In the genomic region with DNA sequence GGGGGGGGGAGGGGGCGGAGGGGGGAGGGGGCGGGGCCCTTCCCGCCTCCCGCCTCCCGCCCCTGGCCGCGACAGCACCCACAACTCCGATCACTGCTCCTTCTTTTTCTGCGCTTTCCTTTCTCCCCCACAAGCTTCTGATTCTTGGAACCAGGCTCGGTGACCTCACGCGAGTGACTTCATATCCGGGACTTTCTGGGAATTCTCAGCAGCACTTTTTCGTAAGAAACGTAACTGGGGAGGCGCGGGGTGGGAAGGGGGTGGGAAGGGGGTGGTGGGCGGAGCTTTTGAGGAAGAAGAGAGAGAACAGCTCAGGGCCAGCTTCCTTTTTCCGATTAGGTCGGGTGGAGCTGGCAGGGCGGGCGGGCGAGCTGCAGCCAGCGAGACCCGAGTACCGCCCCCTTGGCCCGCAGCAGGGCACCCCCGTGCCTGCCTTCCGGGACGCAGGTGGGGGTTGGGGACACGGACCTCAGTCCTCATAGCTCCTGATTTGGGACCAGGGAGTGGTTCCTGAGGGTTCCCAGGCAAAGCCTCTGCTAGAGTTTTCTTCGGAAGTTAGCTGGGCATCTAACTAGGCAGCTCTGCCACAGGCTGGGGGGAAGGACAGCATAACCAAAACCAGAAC, we compare ENCODE assay signal across 8 cellular contexts. TPM values are rescaled to one million over a fixed set of nuclear protein-coding genes. Genes with fewer than 3 reads are reported as not detected.
DNase-seq lines count a peak whose midpoint lies in the region; ATAC-seq and TF ChIP-seq lines count a peak whose summit lies in the region.

No MANE protein-coding gene starts in this region.

- no peaks in the 10 kb centered on the region for H3K9me3 Mint-ChIP-seq in activated T-helper 2 cell treated with anti-CD3 and anti-CD28 coated beads, Interferon-gamma antibody, Interleukin-2, Interleukin-4, amounts not matched to agents 10 μg/mL and 5 μg/mL and 100 μg/mL, durations not matched to agents 14 hours and 24 hours and 36 hours
- peaks cover 0 to 5% (median 0%) of the 10 kb centered on the region in 11 donors for H3K9me3 Mint-ChIP-seq in naive thymus-derived CD4-positive, alpha-beta T cell

- ATAC-seq in naive thymus-derived CD4-positive, alpha-beta T cell: peak; percentile 41
- no peak for ATAC-seq in GM19328 (IDR thresholded peaks at IDR 0.05; ENCODE audit: unreplicated experiment)

- H3K4me1 ChIP-seq in naive thymus-derived CD4-positive, alpha-beta T cell (ENCODE audit: control insufficient read depth in 2 of 2, insufficient read depth in 2 of 2, low read length in 2 of 2): peaks cover 23 to 33% of the 10 kb centered on the region in 2 donors

- peak overlapping the region; percentile 78 for H3K27ac ChIP-seq in naive thymus-derived CD4-positive, alpha-beta T cell (ENCODE audit: low read depth, low read length)

- H3K36me3 Mint-ChIP-seq in activated T-helper 2 cell treated with anti-CD3 and anti-CD28 coated beads, Interferon-gamma antibody, Interleukin-2, Interleukin-4, amounts not matched to agents 10 μg/mL and 5 μg/mL and 100 μg/mL, durations not matched to agents 14 hours and 24 hours and 36 hours (ENCODE audit: low read depth): no peaks in the 10 kb centered on the region
- peaks cover 0 to 12% (median 0%) of the 10 kb centered on the region in 5 donors for H3K36me3 Mint-ChIP-seq in naive thymus-derived CD4-positive, alpha-beta T cell

- no peaks in the 10 kb centered on the region for H3K27me3 ChIP-seq in naive thymus-derived CD4-positive, alpha-beta T cell (ENCODE audit: control insufficient read depth in 2 of 2, insufficient read depth in 2 of 2, low read length in 2 of 2)

- POLR2A ChIA-PET in naive thymus-derived CD4-positive, alpha-beta T cell (lab: Charles Lee): interaction anchor here (0.7 to 1.0 kb wide), 4 partner anchors 18 to 1138 kb away, joined by 3 read pairs; a partner anchor contains a TSS

- peak overlapping the region; percentile 54 for H3K4me3 ChIP-seq in GM12875 (ENCODE audit: low read depth, low read length)
- peak overlapping the region; percentile 62 for H3K4me3 ChIP-seq in naive thymus-derived CD4-positive, alpha-beta T cell (ENCODE audit: low read length)

- DNase-seq in HS-27A (ENCODE audit: low read depth): peak; percentile 80
- DNase-seq in RPMI7951 (ENCODE audit: low read depth): peak; percentile 93
- DNase-seq in activated T-helper 2 cell treated with anti-CD3 and anti-CD28 coated beads, Interferon-gamma antibody, Interleukin-2, Interleukin-4, amounts not matched to agents 10 μg/mL and 5 μg/mL and 100 μg/mL, durations not matched to agents 14 hours and 24 hours and 36 hours (ENCODE audit: low spot score): peak; percentile 63
- DNase-seq in fibroblast of peridontal ligament (ENCODE audit: extremely low read depth): peak; percentile 98
- peak; percentile 20 to 74 (median 42) for DNase-seq in naive thymus-derived CD4-positive, alpha-beta T cell
- peak; percentile 73 to 80 for DNase-seq in stimulated activated CD8-positive, alpha-beta memory T cell treated with anti-CD3 and anti-CD28 coated beads, Interleukin-7, amount 100 ng/mL, for 48 hours (ENCODE audit: extremely low read depth in 1 of 2, low read depth in 1 of 2)

- CTCF ChIA-PET in naive thymus-derived CD4-positive, alpha-beta T cell (lab: Charles Lee): interaction anchor here (0.7 to 1.5 kb wide), 6 partner anchors 12 to 111 kb away, joined by 3 to 5 read pairs (median 3); no protein-coding TSS in a partner anchor

- peak overlapping the region; percentile 62 for H3K4me3 Mint-ChIP-seq in activated T-helper 2 cell treated with anti-CD3 and anti-CD28 coated beads, Interferon-gamma antibody, Interleukin-2, Interleukin-4, amounts not matched to agents 10 μg/mL and 5 μg/mL and 100 μg/mL, durations not matched to agents 14 hours and 24 hours and 36 hours (ENCODE audit: low read depth)
- peak overlapping the region; percentile 63 to 94 (median 80) for H3K4me3 Mint-ChIP-seq in naive thymus-derived CD4-positive, alpha-beta T cell

- intact Hi-C loops in activated T-helper 2 cell treated with anti-CD3 and anti-CD28 coated beads, Interferon-gamma antibody, Interleukin-2, Interleukin-4, amounts not matched to agents 10 μg/mL and 5 μg/mL and 100 μg/mL, durations not matched to agents 14 hours and 24 hours and 36 hours (cut with micrococcal nuclease): no loop called here
- intact Hi-C loops in naive thymus-derived CD4-positive, alpha-beta T cell (cut with micrococcal nuclease): no loop called here

- H3K27ac Mint-ChIP-seq in activated T-helper 2 cell treated with anti-CD3 and anti-CD28 coated beads, Interferon-gamma antibody, Interleukin-2, Interleukin-4, amounts not matched to agents 10 μg/mL and 5 μg/mL and 100 μg/mL, durations not matched to agents 14 hours and 24 hours and 36 hours: peak overlapping the region; percentile 91
- peak overlapping the region; percentile 69 to 92 (median 89) for H3K27ac Mint-ChIP-seq in naive thymus-derived CD4-positive, alpha-beta T cell

- no peaks in the 10 kb centered on the region for H3K36me3 ChIP-seq in naive thymus-derived CD4-positive, alpha-beta T cell (ENCODE audit: control insufficient read depth in 2 of 3, insufficient read depth in 3 of 3, low read length in 3 of 3)

- TF ChIP-seq CTCF in GM12875 (IDR thresholded peaks at IDR 0.05; ENCODE audit: borderline replicate concordance, insufficient read depth, low read depth, low read length): no peak

- peaks cover under 1% of the 10 kb centered on the region for H3K27me3 Mint-ChIP-seq in activated T-helper 2 cell treated with anti-CD3 and anti-CD28 coated beads, Interferon-gamma antibody, Interleukin-2, Interleukin-4, amounts not matched to agents 10 μg/mL and 5 μg/mL and 100 μg/mL, durations not matched to agents 14 hours and 24 hours and 36 hours (ENCODE audit: low read depth)
- no peaks in the 10 kb centered on the region for H3K27me3 Mint-ChIP-seq in naive thymus-derived CD4-positive, alpha-beta T cell

- no peaks in the 10 kb centered on the region for H3K9me3 ChIP-seq in naive thymus-derived CD4-positive, alpha-beta T cell (ENCODE audit: control insufficient read depth in 2 of 3, low read length in 3 of 3)

- H3K4me1 Mint-ChIP-seq in activated T-helper 2 cell treated with anti-CD3 and anti-CD28 coated beads, Interferon-gamma antibody, Interleukin-2, Interleukin-4, amounts not matched to agents 10 μg/mL and 5 μg/mL and 100 μg/mL, durations not matched to agents 14 hours and 24 hours and 36 hours (ENCODE audit: low read depth): peaks cover 49% of the 10 kb centered on the region
- peaks cover 26 to 56% (median 41%) of the 10 kb centered on the region in 7 donors for H3K4me1 Mint-ChIP-seq in naive thymus-derived CD4-positive, alpha-beta T cell

RNA-seq across cellular contexts. Expression of a gene that starts 14.6 kb away (rescaled TPM):
- 0.12 TPM in 1 of 2 replicates, not detected in the other for total RNA-seq in RPMI7951 (2014; rRNA removed; shearing (Covaris generic))
- total RNA-seq in activated T-helper 2 cell treated with anti-CD3 and anti-CD28 coated beads, Interferon-gamma antibody, Interleukin-2, Interleukin-4, amounts not matched to agents 10 μg/mL and 5 μg/mL and 100 μg/mL, durations not matched to agents 14 hours and 24 hours and 36 hours: 4.3 and 4.7 TPM in 2 replicates
- total RNA-seq in naive thymus-derived CD4-positive, alpha-beta T cell: under 1 TPM in 1 of 5 experiments, not detected in 4; 0.07 TPM
- polyA plus RNA-seq in naive thymus-derived CD4-positive, alpha-beta T cell: not detected

RNA-seq across cellular contexts. Expression of a gene that starts 24.4 kb away (rescaled TPM):
- 7.4 and 8.2 TPM in 2 replicates for total RNA-seq in RPMI7951 (2014; rRNA removed; shearing (Covaris generic))
- 54.0 and 55.4 TPM in 2 replicates for total RNA-seq in activated T-helper 2 cell treated with anti-CD3 and anti-CD28 coated beads, Interferon-gamma antibody, Interleukin-2, Interleukin-4, amounts not matched to agents 10 μg/mL and 5 μg/mL and 100 μg/mL, durations not matched to agents 14 hours and 24 hours and 36 hours
- total RNA-seq in naive thymus-derived CD4-positive, alpha-beta T cell: 100 to 1,000 TPM in 2 of 5 experiments, 10 to 100 TPM in 3; 13.7 to 319 (median 22.9) TPM
- 10 to 100 TPM in 1 of 2 donors, 1 to 10 TPM in 1; 9.8 to 12.1 TPM for polyA plus RNA-seq in naive thymus-derived CD4-positive, alpha-beta T cell

Comparison
In these comparisons a context has a peak if more than half of its experiments do, and no peak if none do; other contexts are left out.
1. DNase-seq: peak in every context shown above with its lines; median percentile 98 in fibroblast of peridontal ligament; 93 in RPMI7951; 80 in HS-27A; 76 in stimulated activated CD8-positive, alpha-beta memory T cell treated with anti-CD3 and anti-CD28 coated beads, Interleukin-7, amount 100 ng/mL, for 48 hours; 63 in activated T-helper 2 cell treated with anti-CD3 and anti-CD28 coated beads, Interferon-gamma antibody, Interleukin-2, Interleukin-4, amounts not matched to agents 10 μg/mL and 5 μg/mL and 100 μg/mL, durations not matched to agents 14 hours and 24 hours and 36 hours; 42 in naive thymus-derived CD4-positive, alpha-beta T cell.